14 cellular contexts compared by ENCODE assay signal in the genomic region with DNA sequence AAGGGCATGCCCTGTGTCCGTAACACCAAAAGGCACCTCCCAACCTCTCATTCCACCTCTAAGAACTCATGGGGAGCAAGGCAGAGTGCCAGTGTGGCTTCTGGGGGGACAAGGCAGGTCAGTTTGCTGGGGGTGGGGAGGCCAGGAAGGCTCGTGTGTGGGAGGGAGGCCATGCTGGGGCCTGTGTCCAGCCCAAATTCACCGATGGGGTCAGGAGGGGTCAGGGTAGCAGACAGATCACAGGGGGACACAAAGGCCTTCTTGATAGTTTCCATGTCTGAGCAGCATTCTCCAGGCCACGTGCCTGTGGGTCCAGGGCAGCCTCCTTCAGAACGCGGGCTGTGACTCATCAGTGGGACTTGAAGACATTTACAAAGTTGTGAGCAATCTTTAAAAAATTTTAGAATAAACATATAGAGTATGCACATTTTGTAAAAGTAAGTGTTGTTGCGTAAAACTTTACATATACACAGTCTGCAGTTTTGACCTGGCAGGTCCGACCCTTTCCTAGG. TPM values are rescaled to one million over a fixed set of nuclear protein-coding genes. Genes with fewer than 3 reads are reported as not detected.
DNase-seq lines count a peak whose midpoint lies in the region; ATAC-seq, FAIRE-seq and TF ChIP-seq lines count a peak whose summit lies in the region.
"Had no signal": no experiment of that assay in that cellular context is flagged by ENCODE, and none has a peak within 500 bp of the region (broad histone marks: within the 10 kb centered on the region; RNA-seq: fewer than 3 reads in every experiment).

No MANE protein-coding gene starts in this region.

- no peaks in the 10 kb centered on the region for H3K36me3 ChIP-seq in HepG2 (replicated peaks in 1 of 2; ENCODE audit: control insufficient read depth in 1 of 2, insufficient read depth in 2 of 2, low read length in 2 of 2)
- H3K36me3 ChIP-seq: SJCRH30 had no signal

- H3K9me3 ChIP-seq in HepG2 (ENCODE audit: low read length): no peaks in the 10 kb centered on the region
- H3K9me3 ChIP-seq: SJCRH30 had no signal

- WGBS in HepG2 (ENCODE audit: low lambda C conversion rate): 9% methylated on average over 8 of the region's 8 CpGs

- CTCF ChIA-PET in HepG2 (lab: Yijun Ruan, JAX; ENCODE audit: low intra/inter-chr PET ratio, low total read pairs): no interaction called here

- BruUV-seq in HepG2 (replicated peaks; lab: Mats Ljungman, UMichigan): no TSS peak

- H3K4me1 ChIP-seq in HepG2 (ENCODE audit: insufficient read depth, low read length): peaks cover 9% of the 10 kb centered on the region; the same call in 1 of the 2 replicates
- H3K4me1 ChIP-seq: SJCRH30 had no signal

- POLR2A ChIA-PET in HepG2 (lab: Yijun Ruan, JAX): no interaction called here

- intact Hi-C loops in HepG2 (cut with micrococcal nuclease; ENCODE audit: unreplicated experiment): no loop called here

- no peak overlapping the region for H3K4me3 ChIP-seq in AG10803 (ENCODE audit: low read length)
- no peak overlapping the region for H3K4me3 ChIP-seq in coronary artery
- no peak overlapping the region for H3K4me3 ChIP-seq in HepG2 (replicated peaks in 1 of 3; ENCODE audit: insufficient read depth in 1 of 3, low read depth in 2 of 3, low read length in 3 of 3)
- H3K4me3 ChIP-seq: SJCRH30 had no signal

- TF ChIP-seq CTCF in AG10803 (conservative IDR thresholded peaks at IDR 0.05; ENCODE audit: low read length) (no peak), coronary artery (IDR thresholded peaks at IDR 0.05) (no peak), HepG2 (CRISPR knock-in tag; IDR thresholded peaks at IDR 0.05) (no peak)

- H3K27ac ChIP-seq in coronary artery (no peak overlapping the region), HepG2 (ENCODE audit: extremely low read length, insufficient read depth, low read length) (no peak overlapping the region)
- H3K27ac ChIP-seq: SJCRH30 had no signal

- H3K4me2 ChIP-seq in HepG2 (ENCODE audit: low read depth, low read length): no peak overlapping the region

- no peak for ATAC-seq in HepG2
- ATAC-seq: stimulated activated memory B cell treated with anti-CD40 and anti-IgM and Interleukin-4, amounts not matched to agents 10 μg/mL and 1 μg/mL and 100 μg/mL, for 72 hours had no signal

- no peaks in the 10 kb centered on the region for H4K20me1 ChIP-seq in HepG2 (ENCODE audit: insufficient read depth, low read length)

- in situ Hi-C loops in HepG2 (cut with HindIII; ENCODE audit: extremely low pct_ligation_motif_present, low pct_unique_long_range_greater_than_20kb): no loop called here

- DNase-seq in AG10803 (ENCODE audit: low read depth) (peak; percentile 83), M059J (ENCODE audit: low read depth) (peak; percentile 79), coronary artery (ENCODE audit: low spot score) (peak; percentile 70), myocyte (ENCODE audit: low read depth) (peak; percentile 46), NCI-H526 (lab: John Stamatoyannopoulos, UW) (no peak), HepG2 (ENCODE audit: low spot score) (no peak)
- DNase-seq in stimulated activated CD4-positive, alpha-beta T cell treated with anti-CD3 and anti-CD28 coated beads, Interleukin-12 subunit alpha, Interleukin-12 subunit beta, amount 100 ng/mL, for 4 hours: no peak
- DNase-seq in activated CD4-positive, alpha-beta T cell treated with anti-CD3 and anti-CD28 coated beads for 48 hours: no peak
- DNase-seq: activated CD4-positive, alpha-beta T cell treated with anti-CD3 and anti-CD28 coated beads, Interleukin-2, amount 50 U/mL, for 1 hour; CD4-positive, alpha-beta T cell; SJCRH30 had no signal

- no peaks in the 10 kb centered on the region for H3K79me2 ChIP-seq in HepG2 (ENCODE audit: insufficient read depth, low read length)

- peaks cover 3 to 37% of the 10 kb centered on the region in 2 experiments; a peak in 4 of 5 replicates for H3K27me3 ChIP-seq in HepG2 (ENCODE audit: control insufficient read depth in 1 of 2, insufficient read depth in 2 of 2, low read length in 2 of 2)

- no peak for TF ChIP-seq RAD21 in HepG2 (CRISPR knock-in tag; IDR thresholded peaks at IDR 0.05)

- TF ChIP-seq POLR2A in HepG2 (IDR thresholded peaks at IDR 0.05; ENCODE audit: insufficient read depth in 1 of 2, low read depth in 2 of 2, low read length in 2 of 2): no peak

- H2AFZ ChIP-seq in HepG2 (ENCODE audit: low read length): no peak overlapping the region

- no peak overlapping the region for H3K9ac ChIP-seq in HepG2 (ENCODE audit: insufficient read depth, low read depth, low read length)

- TF ChIP-seq EP300 in HepG2 (IDR thresholded peaks at IDR 0.05; ENCODE audit: low read depth in 2 of 2, low read length in 2 of 2): no peak
- no peak for TF ChIP-seq EP300 in HepG2 (CRISPR knock-in tag; IDR thresholded peaks at IDR 0.05; ENCODE audit: borderline replicate concordance)

- no peak for FAIRE-seq in HepG2 (lab: Jason Lieb, UNC)
- FAIRE-seq: GM12891 had no signal

TF ChIP-seq in HepG2, 621 proteins besides CTCF, POLR2A, EP300 and RAD21 (continues in another document):
- TF ChIP-seq PRMT3 (CRISPR knock-in tag; IDR thresholded peaks at IDR 0.05; ENCODE audit: borderline replicate concordance, low read depth): no peak

RNA-seq across cellular contexts. Expression of a gene that starts 20.9 kb away (rescaled TPM):
- not detected in 2 replicates for total RNA-seq in M059J (2014; rRNA removed; shearing (Covaris generic))
- 0.36 and 1.6 TPM in 2 replicates for total RNA-seq in myocyte
- polyA plus RNA-seq in myocyte (2012): 0.86 TPM
- total RNA-seq in HepG2 (2016; rRNA removed; fragmentation: Illumina TruSeq; extraction: Trizol): not detected in 2 replicates
- not detected in 2 replicates for total RNA-seq in HepG2 (2016; cell fraction: cytosol; rRNA removed; fragmentation: Illumina TruSeq; extraction: Trizol; ENCODE audit: low read depth)
- not detected in 2 replicates for total RNA-seq in HepG2 (2016; cell fraction: insoluble cytoplasmic fraction; rRNA removed; fragmentation: Illumina TruSeq; extraction: Trizol)
- total RNA-seq in HepG2 (2016; cell fraction: membrane; rRNA removed; fragmentation: Illumina TruSeq; extraction: Trizol): not detected in 2 replicates
- total RNA-seq in HepG2 (2016; cell fraction: nucleus; rRNA removed; fragmentation: Illumina TruSeq; extraction: Trizol): not detected in 2 replicates
- not detected in 2 replicates for polyA plus RNA-seq in HepG2 (2011; rRNA removed)
- polyA plus RNA-seq in HepG2 (2011; cell fraction: cytosol; rRNA removed): not detected in 2 replicates
- polyA plus RNA-seq in HepG2 (2011; cell fraction: nucleus; rRNA removed): not detected in 2 replicates
- polyA plus RNA-seq in HepG2 (2012): not detected in 2 replicates
- not detected in 2 replicates for polyA plus RNA-seq in HepG2 (2016; cell fraction: cytosol; fragmentation: Illumina TruSeq; extraction: Trizol; ENCODE audit: low read depth)
- not detected in 2 replicates for polyA plus RNA-seq in HepG2 (2016; cell fraction: insoluble cytoplasmic fraction; fragmentation: Illumina TruSeq; extraction: Trizol; ENCODE audit: low read depth)
- polyA plus RNA-seq in HepG2 (2016; cell fraction: membrane; fragmentation: Illumina TruSeq; extraction: Trizol; ENCODE audit: low read depth): not detected in 2 replicates
- polyA plus RNA-seq in HepG2 (2016; cell fraction: nucleus; fragmentation: Illumina TruSeq; extraction: Trizol; ENCODE audit: insufficient read depth, low read depth): not detected in 2 replicates
- polyA minus RNA-seq in HepG2 (2011; rRNA and poly(A)+ RNA removed; ENCODE audit: low replicate concordance): not detected in 2 replicates
- not detected in 2 replicates for polyA minus RNA-seq in HepG2 (2011; cell fraction: cytosol; rRNA and poly(A)+ RNA removed)
- polyA minus RNA-seq in HepG2 (2011; cell fraction: nucleus; rRNA and poly(A)+ RNA removed): not detected in 2 replicates
- total RNA-seq: CD4-positive, alpha-beta T cell; mesothelial cell of epicardium; SJCRH30 had no signal

Comparison
In these comparisons a context has a peak if more than half of its experiments do, and no peak if none do; other contexts are left out.
1. DNase-seq: peak in AG10803 (single experiment), M059J (single experiment), coronary artery (single experiment) and myocyte (single experiment); none in NCI-H526 (0 of 2), HepG2 (single experiment), stimulated activated CD4-positive, alpha-beta T cell treated with anti-CD3 and anti-CD28 coated beads, Interleukin-12 subunit alpha, Interleukin-12 subunit beta, amount 100 ng/mL, for 4 hours (single experiment) and activated CD4-positive, alpha-beta T cell treated with anti-CD3 and anti-CD28 coated beads for 48 hours (single experiment).